ENCODE assay signal across 8 cellular contexts in genomic region chr1:31412732-31413404, GRCh38. TPM values are rescaled to one million over a fixed set of nuclear protein-coding genes. Genes with fewer than 3 reads are reported as not detected.
A peak's percentile ranks its signal among the peaks of the same experiment; 100 is the strongest.
DNase-seq lines count a peak whose midpoint lies in the region; ATAC-seq and TF ChIP-seq lines count a peak whose summit lies in the region.

SERINC2 (plus strand) TSS chr1:31413213; CDS start chr1:31413266, 53 bp downstream.

- peak; percentile 6 for DNase-seq in activated CD4-positive, alpha-beta T cell treated with anti-CD3 and anti-CD28 coated beads for 48 hours
- no peak for DNase-seq in activated CD4-positive, alpha-beta T cell treated with anti-CD3 and anti-CD28 coated beads for 1 hour
- DNase-seq in LHCN-M2 (ENCODE audit: low read depth) (no peak), cardiac muscle cell (ENCODE audit: low read depth in 1 of 2, low spot score in 1 of 2) (peak in 1 of 2 donors; percentile 49), HPDE6-E6E7 (ENCODE audit: extremely low spot score) (no peak)
- no peak for DNase-seq in activated T-helper 2 cell treated with anti-CD3 and anti-CD28 coated beads, Interferon-gamma antibody, Interleukin-2, Interleukin-4, amounts not matched to agents 10 μg/mL and 5 μg/mL and 100 μg/mL, durations not matched to agents 14 hours and 24 hours and 36 hours (ENCODE audit: low spot score)

- H3K36me3 Mint-ChIP-seq in activated T-helper 2 cell treated with anti-CD3 and anti-CD28 coated beads, Interferon-gamma antibody, Interleukin-2, Interleukin-4, amounts not matched to agents 10 μg/mL and 5 μg/mL and 100 μg/mL, durations not matched to agents 14 hours and 24 hours and 36 hours (ENCODE audit: low read depth): no peaks in the 10 kb centered on the region

- H3K27me3 ChIP-seq in cardiac muscle cell (peaks cover 34% of the 10 kb centered on the region), rectal smooth muscle tissue (ENCODE audit: control insufficient read depth, insufficient read depth, low read length) (peaks cover 18% of the 10 kb centered on the region)

- H3K27me3 Mint-ChIP-seq in activated T-helper 2 cell treated with anti-CD3 and anti-CD28 coated beads, Interferon-gamma antibody, Interleukin-2, Interleukin-4, amounts not matched to agents 10 μg/mL and 5 μg/mL and 100 μg/mL, durations not matched to agents 14 hours and 24 hours and 36 hours (ENCODE audit: low read depth): peaks cover 60% of the 10 kb centered on the region

- peak within 1 kb of the TSS; percentile 16 for H3K9ac ChIP-seq in rectal smooth muscle tissue (ENCODE audit: low read length)

- H3K4me1 Mint-ChIP-seq in activated T-helper 2 cell treated with anti-CD3 and anti-CD28 coated beads, Interferon-gamma antibody, Interleukin-2, Interleukin-4, amounts not matched to agents 10 μg/mL and 5 μg/mL and 100 μg/mL, durations not matched to agents 14 hours and 24 hours and 36 hours (ENCODE audit: low read depth): peaks cover 3% of the 10 kb centered on the region

- intact Hi-C loops in activated T-helper 2 cell treated with anti-CD3 and anti-CD28 coated beads, Interferon-gamma antibody, Interleukin-2, Interleukin-4, amounts not matched to agents 10 μg/mL and 5 μg/mL and 100 μg/mL, durations not matched to agents 14 hours and 24 hours and 36 hours (cut with micrococcal nuclease): no loop called here

- peak within 1 kb of the TSS; percentile 79 for H3K4me3 Mint-ChIP-seq in activated T-helper 2 cell treated with anti-CD3 and anti-CD28 coated beads, Interferon-gamma antibody, Interleukin-2, Interleukin-4, amounts not matched to agents 10 μg/mL and 5 μg/mL and 100 μg/mL, durations not matched to agents 14 hours and 24 hours and 36 hours (ENCODE audit: low read depth)

- ATAC-seq in HG03565 (IDR thresholded peaks at IDR 0.05; ENCODE audit: unreplicated experiment): no peak

- no peak within 1 kb of the TSS for H3K27ac Mint-ChIP-seq in activated T-helper 2 cell treated with anti-CD3 and anti-CD28 coated beads, Interferon-gamma antibody, Interleukin-2, Interleukin-4, amounts not matched to agents 10 μg/mL and 5 μg/mL and 100 μg/mL, durations not matched to agents 14 hours and 24 hours and 36 hours

- no peaks in the 10 kb centered on the region for H3K9me3 Mint-ChIP-seq in activated T-helper 2 cell treated with anti-CD3 and anti-CD28 coated beads, Interferon-gamma antibody, Interleukin-2, Interleukin-4, amounts not matched to agents 10 μg/mL and 5 μg/mL and 100 μg/mL, durations not matched to agents 14 hours and 24 hours and 36 hours

- H3K36me3 ChIP-seq in cardiac muscle cell (no peaks in the 10 kb centered on the region), rectal smooth muscle tissue (ENCODE audit: control insufficient read depth, insufficient read depth, low read length) (no peaks in the 10 kb centered on the region)

- peak within 1 kb of the TSS; percentile 94 for H3K4me3 ChIP-seq in cardiac muscle cell
- peak within 1 kb of the TSS; percentile 71 for H3K4me3 ChIP-seq in rectal smooth muscle tissue (ENCODE audit: low read length)

- no peaks in the 10 kb centered on the region for H3K9me3 ChIP-seq in cardiac muscle cell (ENCODE audit: low read depth)

- H3K4me1 ChIP-seq in cardiac muscle cell (ENCODE audit: low read depth) (no peaks in the 10 kb centered on the region), rectal smooth muscle tissue (ENCODE audit: control insufficient read depth, insufficient read depth, low read length) (peaks cover 2% of the 10 kb centered on the region)

- no peak for TF ChIP-seq CTCF in cardiac muscle cell (IDR thresholded peaks at IDR 0.05; ENCODE audit: low read depth, low read length)

- no peak within 1 kb of the TSS for H3K27ac ChIP-seq in cardiac muscle cell
- no peak within 1 kb of the TSS for H3K27ac ChIP-seq in rectal smooth muscle tissue (ENCODE audit: low read depth, low read length)

RNA-seq across cellular contexts. Expression of gene SERINC2, which starts in this region (rescaled TPM):
- total RNA-seq in LHCN-M2 (2014; rRNA removed) (18.4 and 23.9 TPM in 2 replicates), cardiac muscle cell (6.7 and 8.1 TPM in 2 replicates)
- 65.8 TPM for polyA plus RNA-seq in LHCN-M2 (2012)
- 0.21 and 0.27 TPM in 2 replicates for total RNA-seq in activated T-helper 2 cell treated with anti-CD3 and anti-CD28 coated beads, Interferon-gamma antibody, Interleukin-2, Interleukin-4, amounts not matched to agents 10 μg/mL and 5 μg/mL and 100 μg/mL, durations not matched to agents 14 hours and 24 hours and 36 hours
- 13.8 and 14.7 TPM in 2 replicates for polyA plus RNA-seq in cardiac muscle cell
